8 cellular contexts compared by ENCODE assay signal in genomic region chr4:151276787-151277557, GRCh38. TPM values are rescaled to one million over a fixed set of nuclear protein-coding genes. Genes with fewer than 3 reads are reported as not detected.
DNase-seq lines count a peak whose midpoint lies in the region; ATAC-seq and TF ChIP-seq lines count a peak whose summit lies in the region.

PRSS48 (plus strand) TSS chr4:151277161; CDS start chr4:151277173, 12 bp downstream.

- TF ChIP-seq POLR2A in erythroblast (IDR thresholded peaks at IDR 0.05; ENCODE audit: low read length) (no peak), testis (IDR thresholded peaks at IDR 0.05) (no peak)

- H3K27me3 ChIP-seq in testis, result no peaks in the 10 kb centered on the region

- ATAC-seq in GM19463 (IDR thresholded peaks at IDR 0.05; ENCODE audit: unreplicated experiment) (peak; percentile 69), HG03108 (IDR thresholded peaks at IDR 0.05; ENCODE audit: unreplicated experiment) (no peak)

- 80 to 83% methylated on average over 7 of the region's 7 CpGs for WGBS in testis, 2 donors

- H3K4me1 ChIP-seq in testis, result peaks cover 5% of the 10 kb centered on the region

- no peaks in the 10 kb centered on the region for H3K36me3 ChIP-seq in testis (ENCODE audit: low read depth, missing control alignments)

- H3K9me3 ChIP-seq in testis, result no peaks in the 10 kb centered on the region

- H3K4me3 ChIP-seq in testis, result no peak within 1 kb of the TSS

- intact Hi-C loops in testis (cut with DNase I; ENCODE audit: low total_unique reads), result no loop called here

- H3K27ac ChIP-seq in testis, result no peak within 1 kb of the TSS

- TF ChIP-seq CTCF in testis (IDR thresholded peaks at IDR 0.05), result peak in 1 of 3 experiments; percentile 56

- DNase-seq in CMK (ENCODE audit: low read depth), result peak; percentile 26
- peak; percentile 65 for DNase-seq in NAMALWA (ENCODE audit: low spot score)
- peak; percentile 1 to 3 for DNase-seq in activated CD4-positive, alpha-beta T cell treated with anti-CD3 and anti-CD28 coated beads, Interleukin-2, amount 50 U/mL, for 4 hours
- peak; percentile 29 to 65 for DNase-seq in erythroblast (lab: John Stamatoyannopoulos, UW)
- DNase-seq in myocyte (ENCODE audit: low read depth), result peak; percentile 71
- DNase-seq in testis, result peak; percentile 75

RNA-seq across cellular contexts. Expression of gene PRSS48, which starts in this region (rescaled TPM):
- not detected in 2 replicates for total RNA-seq in myocyte
- polyA plus RNA-seq in myocyte (2012), result not detected
- under 1 TPM in 1 of 2 donors, not detected in 1; 0.71 TPM for total RNA-seq in testis
- polyA plus RNA-seq in testis (ENCODE audit: insufficient read depth, low read depth, low replicate concordance), result 2.0 TPM

Comparison
In these comparisons a context has a peak if more than half of its experiments do, and no peak if none do; other contexts are left out.
1. Peak in DNase-seq in myocyte; RNA of the gene not detected or under 1 TPM.
2. DNase-seq: peak in every context shown above with its lines; median percentile 75 in testis; 71 in myocyte; 65 in NAMALWA; 47 in erythroblast; 26 in CMK; 2 in activated CD4-positive, alpha-beta T cell treated with anti-CD3 and anti-CD28 coated beads, Interleukin-2, amount 50 U/mL, for 4 hours.